17 cellular contexts compared by ENCODE assay signal in the genomic region with DNA sequence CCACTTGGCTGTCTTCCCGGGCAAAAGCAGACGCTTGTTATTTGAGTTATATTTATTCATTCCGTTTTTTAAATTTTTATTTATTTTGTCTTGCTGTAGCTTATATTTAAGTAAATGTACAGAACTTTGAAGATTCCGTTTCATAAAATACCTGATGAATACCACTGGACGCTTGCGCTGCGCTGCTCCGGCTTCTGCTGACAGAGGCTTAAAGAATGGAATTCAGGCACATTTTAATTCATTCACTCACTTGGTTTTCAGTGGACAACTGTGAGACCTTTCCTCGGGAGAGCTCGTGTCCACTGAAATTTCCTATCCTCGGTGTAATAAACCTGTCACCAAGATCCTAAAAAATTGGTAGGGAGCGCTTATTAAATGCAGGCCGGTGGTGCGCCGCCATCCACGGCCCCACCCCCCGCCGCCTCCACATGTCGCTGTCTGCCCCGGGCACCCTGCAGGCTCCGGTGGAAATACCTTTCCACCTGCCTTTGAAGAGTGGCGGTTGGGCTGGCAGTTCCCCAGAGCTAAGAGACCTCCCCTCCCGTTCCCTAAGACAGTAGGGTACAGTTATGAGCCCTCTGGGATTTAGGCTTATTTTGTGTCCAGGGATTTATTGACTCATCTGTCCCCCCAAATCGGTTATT.
A peak's percentile ranks its signal among the peaks of the same experiment; 100 is the strongest.
DNase-seq lines count a peak whose midpoint lies in the region; ATAC-seq and TF ChIP-seq lines count a peak whose summit lies in the region.
"Had no signal": no experiment of that assay in that cellular context is flagged by ENCODE, and none has a peak within 500 bp of the region (broad histone marks: within the 10 kb centered on the region; RNA-seq: fewer than 3 reads in every experiment).

No MANE protein-coding gene starts in this region.

- ATAC-seq in HG03432 (IDR thresholded peaks at IDR 0.05; ENCODE audit: unreplicated experiment), result no peak

- H3K27ac ChIP-seq in HUES6 (ENCODE audit: low read depth, low read length), result no peak overlapping the region
- H3K27ac ChIP-seq: adrenal gland, esophagus muscularis mucosa had no signal

- no peaks in the 10 kb centered on the region for H3K9me3 ChIP-seq in HUES6 (ENCODE audit: control insufficient read depth, insufficient read depth, low read depth, low read length)
- H3K9me3 ChIP-seq: adrenal gland, esophagus muscularis mucosa had no signal

- H3K36me3 Mint-ChIP-seq in endothelial cell (ENCODE audit: low read depth, unreplicated experiment) (no peaks in the 10 kb centered on the region), nephron (ENCODE audit: low read depth) (no peaks in the 10 kb centered on the region)

- H3K27me3 Mint-ChIP-seq in endothelial cell (ENCODE audit: unreplicated experiment) (peaks cover 5% of the 10 kb centered on the region), nephron (ENCODE audit: low read depth) (peaks cover 45% of the 10 kb centered on the region)

- no peak overlapping the region for H3K4me3 Mint-ChIP-seq in endothelial cell (ENCODE audit: unreplicated experiment)
- H3K4me3 Mint-ChIP-seq in nephron, result peak overlapping the region; percentile 5 to 54 (median 32)
- H3K4me3 Mint-ChIP-seq: T-helper 2 cell treated with Interferon-gamma antibody and Interleukin-4, amounts not matched to agents 5 μg/mL and 100 μg/mL, for 36 hours had no signal

- peaks cover 68% of the 10 kb centered on the region for H3K4me1 ChIP-seq in HUES6 (ENCODE audit: control insufficient read depth, insufficient read depth, low read length)

- no peak overlapping the region for H3K9ac ChIP-seq in HUES6 (ENCODE audit: low read length)

- peaks cover 47% of the 10 kb centered on the region for H3K27me3 ChIP-seq in HUES6 (ENCODE audit: control insufficient read depth, insufficient read depth, low read length)
- H3K27me3 ChIP-seq: esophagus muscularis mucosa had no signal

- H3K4me1 Mint-ChIP-seq in endothelial cell (ENCODE audit: unreplicated experiment) (peaks cover 23% of the 10 kb centered on the region), nephron (peaks cover 32% of the 10 kb centered on the region)

- TF ChIP-seq CTCF in endothelial cell (IDR thresholded peaks at IDR 0.05; ENCODE audit: unreplicated experiment), result no peak
- peak in 2 of 3 experiments; percentile 23 to 25 for TF ChIP-seq CTCF in nephron (IDR thresholded peaks at IDR 0.05; ENCODE audit: unreplicated experiment in 3 of 3)

- DNase-seq in COLO668 (lab: John Stamatoyannopoulos, UW; ENCODE audit: unreplicated experiment) (peak; percentile 21), endothelial cell (ENCODE audit: low spot score) (peak; percentile 20), hepatic stellate cell (ENCODE audit: low spot score) (no peak)
- DNase-seq in stimulated activated CD4-positive, alpha-beta T cell treated with anti-CD3 and anti-CD28 coated beads, Interleukin-4, amount 100 ng/mL, for 24 hours, result no peak
- no peak for DNase-seq in activated CD4-positive, CD25-positive, alpha-beta regulatory T cell treated with anti-CD3 and anti-CD28 coated beads, Interleukin-2, amount 50 U/mL, for 72 hours
- DNase-seq: activated CD4-positive, alpha-beta T cell treated with anti-CD3 and anti-CD28 coated beads, Interleukin-2, amount 50 U/mL, for 1 hour; AML-193; DND-41; hippocampal formation; NCI-H1048; NCI-H774 had no signal

- H3K36me3 ChIP-seq in HUES6 (ENCODE audit: control insufficient read depth, insufficient read depth, low read length), result no peaks in the 10 kb centered on the region
- H3K36me3 ChIP-seq: adrenal gland, esophagus muscularis mucosa had no signal

- H3K9me3 Mint-ChIP-seq in endothelial cell (ENCODE audit: unreplicated experiment), result no peaks in the 10 kb centered on the region
- no peaks in the 10 kb centered on the region for H3K9me3 Mint-ChIP-seq in nephron
- H3K9me3 Mint-ChIP-seq: T-helper 2 cell treated with Interferon-gamma antibody and Interleukin-4, amounts not matched to agents 5 μg/mL and 100 μg/mL, for 36 hours had no signal

- H3K27ac Mint-ChIP-seq in endothelial cell (ENCODE audit: unreplicated experiment) (no peak overlapping the region), nephron (peak overlapping the region in 1 of 3 experiments; percentile 14)
- H3K27ac Mint-ChIP-seq: T-helper 2 cell treated with Interferon-gamma antibody and Interleukin-4, amounts not matched to agents 5 μg/mL and 100 μg/mL, for 36 hours had no signal

- H3K4me3 ChIP-seq in HUES6 (ENCODE audit: low read depth, low read length), result peak overlapping the region; percentile 48
- H3K4me3 ChIP-seq: adrenal gland, esophagus muscularis mucosa had no signal

Comparison
In these comparisons a context has a peak if more than half of its experiments do, and no peak if none do; other contexts are left out.
1. DNase-seq: peak in COLO668 (single experiment) and endothelial cell (single experiment); none in stimulated activated CD4-positive, alpha-beta T cell treated with anti-CD3 and anti-CD28 coated beads, Interleukin-4, amount 100 ng/mL, for 24 hours (single experiment), hepatic stellate cell (single experiment) and activated CD4-positive, CD25-positive, alpha-beta regulatory T cell treated with anti-CD3 and anti-CD28 coated beads, Interleukin-2, amount 50 U/mL, for 72 hours (single experiment).